ENCODE assay signal across 8 cellular contexts in genomic region chr18:35030234-35030989, GRCh38. TPM values are rescaled to one million over a fixed set of nuclear protein-coding genes. Genes with fewer than 3 reads are reported as not detected.
DNase-seq lines count a peak whose midpoint lies in the region; ATAC-seq and TF ChIP-seq lines count a peak whose summit lies in the region.

No MANE protein-coding gene starts in this region.

- TF ChIP-seq RAD21 in liver (IDR thresholded peaks at IDR 0.05), result no peak

- H3K4me1 ChIP-seq in liver (ENCODE audit: control insufficient read depth in 4 of 4, insufficient read depth in 4 of 4, low read length in 3 of 4), result peaks cover 2 to 17% (median 9%) of the 10 kb centered on the region in 4 donors

- H3K27ac ChIP-seq in SU-DHL-6 (ENCODE audit: low read depth, low read length), result no peak overlapping the region
- peak overlapping the region; percentile 49 to 71 for H3K27ac ChIP-seq in liver (ENCODE audit: low read depth in 1 of 2, low read length in 2 of 2)

- peak overlapping the region; percentile 31 for H3K4me2 ChIP-seq in SU-DHL-6 (ENCODE audit: low read depth, low read length, poor library complexity, severe bottlenecking)

- H3K36me3 ChIP-seq in SU-DHL-6 (ENCODE audit: low read length), result no peaks in the 10 kb centered on the region
- no peaks in the 10 kb centered on the region for H3K36me3 ChIP-seq in liver (ENCODE audit: control insufficient read depth in 4 of 4, insufficient read depth in 3 of 4, low read depth in 1 of 4, low read length in 3 of 4)

- no peak for TF ChIP-seq CTCF in SU-DHL-6 (IDR thresholded peaks at IDR 0.05; ENCODE audit: insufficient read depth, low read length, poor library complexity, severe bottlenecking)
- TF ChIP-seq CTCF in liver (IDR thresholded peaks at IDR 0.05; ENCODE audit: low read depth, low read length, missing input control), result no peak

- peak overlapping the region; percentile 93 for H2AFZ ChIP-seq in SU-DHL-6 (ENCODE audit: low read depth, low read length, severe bottlenecking)

- H3F3A ChIP-seq in SU-DHL-6 (ENCODE audit: insufficient read depth), result no peaks in the 10 kb centered on the region

- H3K27me3 ChIP-seq in SU-DHL-6 (ENCODE audit: low read length), result no peaks in the 10 kb centered on the region
- H3K27me3 ChIP-seq in liver (ENCODE audit: control insufficient read depth in 4 of 4, insufficient read depth in 4 of 4, low read length in 3 of 4), result no peaks in the 10 kb centered on the region

- H3K79me2 ChIP-seq in SU-DHL-6 (ENCODE audit: insufficient read depth, low read length), result no peaks in the 10 kb centered on the region

- ATAC-seq in GM18511 (IDR thresholded peaks at IDR 0.05; ENCODE audit: unreplicated experiment) (peak; percentile 65), GM21786 (IDR thresholded peaks at IDR 0.05; ENCODE audit: unreplicated experiment) (peak; percentile 57)

- H3K9me3 ChIP-seq in SU-DHL-6 (ENCODE audit: insufficient read depth, low read length), result no peaks in the 10 kb centered on the region
- no peaks in the 10 kb centered on the region for H3K9me3 ChIP-seq in liver (ENCODE audit: control insufficient read depth in 4 of 4, low read length in 3 of 4)

- 29% methylated on average over 3 of the region's 3 CpGs for WGBS in liver

- H3K9ac ChIP-seq in SU-DHL-6 (ENCODE audit: low read length) (peak overlapping the region; percentile 15; the same call in 1 of the 2 replicates), liver (ENCODE audit: low read depth in 1 of 2, low read length in 2 of 2) (peak overlapping the region; percentile 49 to 78)

- H4K20me1 ChIP-seq in SU-DHL-6 (ENCODE audit: low read depth, low read length), result no peaks in the 10 kb centered on the region

- no peak for DNase-seq in C1 segment of cervical spinal cord (lab: John Stamatoyannopoulos, UW)
- DNase-seq in T-helper 9 cell, result no peak
- DNase-seq in activated effector memory CD4-positive, alpha-beta T cell treated with anti-CD3 and anti-CD28 coated beads, Interleukin-2, amount 50 U/mL, for 16 hours, result no peak
- no peak for DNase-seq in SKM-1 treated with dmso at 0.1 percent for 144 hours (lab: John Stamatoyannopoulos, UW; ENCODE audit: unreplicated experiment)

- H3K9me2 ChIP-seq in SU-DHL-6 (replicated peaks; ENCODE audit: insufficient read depth, low read length), result no peaks in the 10 kb centered on the region

- no peak overlapping the region for H3K4me3 ChIP-seq in SU-DHL-6 (ENCODE audit: insufficient read depth, low read length, poor library complexity, severe bottlenecking)
- H3K4me3 ChIP-seq in liver (ENCODE audit: low read depth in 1 of 3, low read length in 3 of 3), result peak overlapping the region; percentile 41 to 58 (median 56)

TF ChIP-seq in liver, 16 proteins besides CTCF, POLR2A, EP300 and RAD21:
- no peak for TF ChIP-seq YY1 (IDR thresholded peaks at IDR 0.05)
- no peak for TF ChIP-seq TAF1 (conservative IDR thresholded peaks at IDR 0.05)
- no peak for TF ChIP-seq NR2F2 (IDR thresholded peaks at IDR 0.05)
- TF ChIP-seq JUND (IDR thresholded peaks at IDR 0.05), result no peak
- no peak for TF ChIP-seq FOXA1 (IDR thresholded peaks at IDR 0.05)
- TF ChIP-seq RXRA (IDR thresholded peaks at IDR 0.05), result no peak
- TF ChIP-seq EGR1 (IDR thresholded peaks at IDR 0.05; ENCODE audit: low read depth in 2 of 2), result no peak
- no peak for TF ChIP-seq ZBTB33 (IDR thresholded peaks at IDR 0.05)
- TF ChIP-seq REST (IDR thresholded peaks at IDR 0.05), result no peak
- no peak for TF ChIP-seq SP1 (IDR thresholded peaks at IDR 0.05)
- no peak for TF ChIP-seq GABPA (IDR thresholded peaks at IDR 0.05 in 1 of 2, conservative IDR thresholded peaks at IDR 0.05 in 1 of 2)
- no peak for TF ChIP-seq HNF4G (IDR thresholded peaks at IDR 0.05)
- TF ChIP-seq HNF4A (conservative IDR thresholded peaks at IDR 0.05), result no peak

RNA-seq across cellular contexts. Expression of gene MAPRE2, which starts 10.8 kb away (rescaled TPM):
- total RNA-seq in liver, result 10 to 100 TPM; 11.9 to 12.8 TPM
- 10 to 100 TPM in 1 of 2 donors, 1 to 10 TPM in 1; 7.9 to 10.2 TPM for polyA plus RNA-seq in liver
